ENCODE assay signal across 22 cellular contexts in the genomic region with DNA sequence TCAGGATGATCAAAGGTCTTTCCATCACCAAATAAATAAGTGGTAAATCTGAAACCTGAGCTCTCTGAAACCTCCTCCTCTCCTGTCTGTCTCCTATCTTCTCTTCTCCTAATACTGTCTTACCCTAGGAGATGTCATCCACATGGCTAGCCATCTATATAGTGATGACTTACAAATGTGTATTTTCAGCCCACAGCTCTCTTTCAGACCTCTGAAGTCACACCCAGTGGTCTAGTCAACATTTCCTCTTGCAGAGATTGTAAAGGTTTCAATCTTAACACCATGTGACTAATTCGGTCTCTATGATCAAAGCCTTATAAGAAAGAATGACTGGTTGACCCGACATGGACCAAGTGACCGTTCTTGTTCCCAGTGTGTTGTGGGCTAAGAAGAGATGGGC.
DNase-seq lines count a peak whose midpoint lies in the region; ATAC-seq and TF ChIP-seq lines count a peak whose summit lies in the region.
"Had no signal": no experiment of that assay in that cellular context is flagged by ENCODE, and none has a peak within 500 bp of the region (broad histone marks: within the 10 kb centered on the region; RNA-seq: fewer than 3 reads in every experiment).

No MANE protein-coding gene starts in this region.

- H3K4me3 ChIP-seq in HAP-1 = no peak overlapping the region
- H3K4me3 ChIP-seq: GM23338 had no signal

- no peaks in the 10 kb centered on the region for H3K9me3 Mint-ChIP-seq in activated CD4-positive, alpha-beta T cell treated with anti-CD3 and anti-CD28 coated beads for 36 hours (ENCODE audit: low read depth)
- no peaks in the 10 kb centered on the region for H3K9me3 Mint-ChIP-seq in activated T-helper 17 cell treated with anti-CD3 and anti-CD28 coated beads, Interleukin-2, amount 50 U/mL, for 72 hours
- H3K9me3 Mint-ChIP-seq: GM23338 had no signal

- CTCF ChIA-PET in activated CD4-positive, alpha-beta T cell treated with anti-CD3 and anti-CD28 coated beads for 36 hours (lab: Charles Lee) = interaction anchor here (0.9 kb wide), 1 partner anchor 560 kb away, joined by 4 read pairs; no protein-coding TSS in a partner anchor

- H3K27me3 Mint-ChIP-seq in activated CD4-positive, alpha-beta T cell treated with anti-CD3 and anti-CD28 coated beads for 36 hours = peaks cover 9% of the 10 kb centered on the region
- H3K27me3 Mint-ChIP-seq in activated T-helper 17 cell treated with anti-CD3 and anti-CD28 coated beads, Interleukin-2, amount 50 U/mL, for 72 hours = peaks cover 25% of the 10 kb centered on the region

- in situ Hi-C loops in HAP-1 (cut with MboI; ENCODE audit: low sequenced_read_pairs) = no loop called here

- H3K4me3 Mint-ChIP-seq in activated CD4-positive, alpha-beta T cell treated with anti-CD3 and anti-CD28 coated beads for 36 hours = no peak overlapping the region
- no peak overlapping the region for H3K4me3 Mint-ChIP-seq in activated T-helper 17 cell treated with anti-CD3 and anti-CD28 coated beads, Interleukin-2, amount 50 U/mL, for 72 hours
- H3K4me3 Mint-ChIP-seq: CD14-positive monocyte, GM23338, T-cell had no signal

- H3K9me3 ChIP-seq in HAP-1 = no peaks in the 10 kb centered on the region

- H3K36me3 ChIP-seq in HAP-1 (replicated peaks) = no peaks in the 10 kb centered on the region

- no peaks in the 10 kb centered on the region for H3K27me3 ChIP-seq in HAP-1 (ENCODE audit: low read depth)

- intact Hi-C loops in activated CD4-positive, alpha-beta T cell treated with anti-CD3 and anti-CD28 coated beads for 36 hours (cut with DNase I, micrococcal nuclease) = no loop called here
- intact Hi-C loops in posterior cingulate gyrus (cut with DNase I) = no loop called here

- peak; percentile 26 for ATAC-seq in activated CD4-positive, alpha-beta T cell treated with anti-CD3 and anti-CD28 coated beads for 36 hours
- ATAC-seq in GM18868 (IDR thresholded peaks at IDR 0.05; ENCODE audit: unreplicated experiment) = peak; percentile 40
- ATAC-seq in activated T-helper 17 cell treated with anti-CD3 and anti-CD28 coated beads, Interleukin-2, amount 50 U/mL, for 72 hours (replicated peaks) = peak; percentile 81
- ATAC-seq in GM21528 (IDR thresholded peaks at IDR 0.05; ENCODE audit: low FRiP score, unreplicated experiment) = no peak
- ATAC-seq: GM23338, Panc1, T-cell had no signal

- no peaks in the 10 kb centered on the region for H3K36me3 Mint-ChIP-seq in activated CD4-positive, alpha-beta T cell treated with anti-CD3 and anti-CD28 coated beads for 36 hours (ENCODE audit: low read depth)
- H3K36me3 Mint-ChIP-seq in activated T-helper 17 cell treated with anti-CD3 and anti-CD28 coated beads, Interleukin-2, amount 50 U/mL, for 72 hours (ENCODE audit: low read depth) = no peaks in the 10 kb centered on the region
- H3K36me3 Mint-ChIP-seq: CD14-positive monocyte, T-cell had no signal

- H3K27ac Mint-ChIP-seq in activated CD4-positive, alpha-beta T cell treated with anti-CD3 and anti-CD28 coated beads for 36 hours = no peak overlapping the region
- no peak overlapping the region for H3K27ac Mint-ChIP-seq in activated T-helper 17 cell treated with anti-CD3 and anti-CD28 coated beads, Interleukin-2, amount 50 U/mL, for 72 hours
- H3K27ac Mint-ChIP-seq: CD14-positive monocyte, GM23338, T-cell had no signal

- DNase-seq in activated CD4-positive, alpha-beta T cell treated with anti-CD3 and anti-CD28 coated beads for 36 hours = no peak
- DNase-seq in activated CD4-positive, alpha-beta T cell treated with anti-CD3 and anti-CD28 coated beads, Interleukin-2, amount 50 U/mL, for 48 hours = no peak
- no peak for DNase-seq in posterior cingulate gyrus
- no peak for DNase-seq in HAP-1 (ENCODE audit: low spot score in 2 of 2)
- DNase-seq in erythroblast (lab: John Stamatoyannopoulos, UW) = no peak
- DNase-seq: DMS53, GDM1, HCEC 1CT, IMR-90, NCI-H1105, NCI-H146, NCI-H2029, NCI-H2227 treated with DMSO at 0.1 percent for 48 hours, NCI-H510A, NCI-H748 treated with DMSO at 0.1 percent for 48 hours, T-cell had no signal

- no peaks in the 10 kb centered on the region for H3K4me1 Mint-ChIP-seq in activated CD4-positive, alpha-beta T cell treated with anti-CD3 and anti-CD28 coated beads for 36 hours
- no peaks in the 10 kb centered on the region for H3K4me1 Mint-ChIP-seq in activated T-helper 17 cell treated with anti-CD3 and anti-CD28 coated beads, Interleukin-2, amount 50 U/mL, for 72 hours
- H3K4me1 Mint-ChIP-seq: CD14-positive monocyte, GM23338, T-cell had no signal

- no peak for TF ChIP-seq POLR2A in erythroblast (IDR thresholded peaks at IDR 0.05; ENCODE audit: low read length)

- POLR2A ChIA-PET in activated CD4-positive, alpha-beta T cell treated with anti-CD3 and anti-CD28 coated beads for 36 hours (lab: Charles Lee) = no interaction called here

- no peaks in the 10 kb centered on the region for H3K4me1 ChIP-seq in HAP-1
